11 cellular contexts compared by ENCODE assay signal in genomic region chr17:9364837-9365430, GRCh38.
"Had no signal": no experiment of that assay in that cellular context is flagged by ENCODE, and none has a peak within 500 bp of the region (broad histone marks: within the 10 kb centered on the region; RNA-seq: fewer than 3 reads in every experiment).

No MANE protein-coding gene starts in this region.

- H3K9me3 ChIP-seq: adrenal gland, colonic mucosa, ovary, thoracic aorta had no signal

- H3K36me3 ChIP-seq: adrenal gland, colonic mucosa, ovary, thoracic aorta had no signal

- DNase-seq: activated CD4-positive, alpha-beta T cell treated with anti-CD3 and anti-CD28 coated beads, Interleukin-2, amount 10 ng/mL, durations not matched to agents 24 days and 14 days; activated CD4-positive, CD25-positive, alpha-beta regulatory T cell; activated naive CD4-positive, alpha-beta T cell treated with Interleukin-2 at 50 U/mL for 16 hours; adrenal gland; caudate nucleus; colonic mucosa; effector CD4-positive, alpha-beta T cell; ovary; SW 1271 had no signal

- H3K4me3 ChIP-seq: adrenal gland, colonic mucosa, lung, ovary, thoracic aorta had no signal

- H3K27me3 ChIP-seq: adrenal gland, colonic mucosa, ovary had no signal

- H3K4me1 ChIP-seq: colonic mucosa had no signal

- H3K27ac ChIP-seq: adrenal gland, colonic mucosa, ovary, thoracic aorta had no signal
